8 cellular contexts compared by ENCODE assay signal in the genomic region with DNA sequence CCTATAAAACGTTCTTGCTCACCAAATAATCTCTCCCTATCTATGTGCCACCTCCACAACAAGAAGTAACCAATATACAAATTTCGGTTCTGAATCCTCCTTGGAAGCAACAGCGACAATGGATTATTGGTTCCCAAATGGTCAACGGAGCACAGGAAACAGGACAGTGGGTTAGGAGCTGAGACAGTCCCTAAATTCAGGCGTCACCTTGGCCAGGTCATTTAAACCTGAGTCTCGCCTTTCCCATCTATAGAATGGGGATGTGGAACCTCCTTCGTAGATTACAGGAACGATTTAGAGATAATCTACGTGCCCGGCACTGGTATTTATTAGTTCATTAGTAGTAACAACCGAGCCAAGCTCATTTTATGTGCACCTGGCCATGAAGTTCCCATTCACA. TPM values are rescaled to one million over a fixed set of nuclear protein-coding genes. Genes with fewer than 3 reads are reported as not detected.
DNase-seq lines count a peak whose midpoint lies in the region; ATAC-seq and TF ChIP-seq lines count a peak whose summit lies in the region.

No MANE protein-coding gene starts in this region.

- WGBS in SK-N-SH (ENCODE audit: low lambda C conversion rate): 86% methylated on average over 11 of the region's 11 CpGs

- H3K9ac ChIP-seq in SK-N-SH (peak overlapping the region; percentile 90), iPS-15b (ENCODE audit: low read depth, low read length) (no peak overlapping the region)

- no peak for TF ChIP-seq EP300 in SK-N-SH (IDR thresholded peaks at IDR 0.05; ENCODE audit: borderline replicate concordance in 1 of 2, low read depth in 1 of 2, low read length in 1 of 2)

- no peaks in the 10 kb centered on the region for H3K27me3 Mint-ChIP-seq in activated CD4-positive, alpha-beta memory T cell treated with anti-CD3 and anti-CD28 coated beads for 36 hours
- no peaks in the 10 kb centered on the region for H3K27me3 Mint-ChIP-seq in stimulated activated memory B cell treated with anti-CD40 and anti-IgM and Interleukin-4, amounts not matched to agents 10 μg/mL and 1 μg/mL and 100 μg/mL, for 72 hours

- H3K4me3 ChIP-seq in SK-N-SH (ENCODE audit: low read depth in 2 of 2, low read length in 1 of 2) (peak overlapping the region; percentile 75 to 84), iPS-15b (ENCODE audit: low read depth, low read length) (peak overlapping the region; percentile 62)

- POLR2A ChIA-PET in SK-N-SH (lab: Yijun Ruan, JAX): no interaction called here
- POLR2A ChIA-PET in activated CD4-positive, alpha-beta memory T cell treated with anti-CD3 and anti-CD28 coated beads for 36 hours (lab: Charles Lee): interaction anchor here (0.7 to 1.2 kb wide), 2 partner anchors 91 to 858 kb away, joined by 3 read pairs; no protein-coding TSS in a partner anchor

- H3K9me3 Mint-ChIP-seq in activated CD4-positive, alpha-beta memory T cell treated with anti-CD3 and anti-CD28 coated beads for 36 hours: no peaks in the 10 kb centered on the region
- no peaks in the 10 kb centered on the region for H3K9me3 Mint-ChIP-seq in stimulated activated memory B cell treated with anti-CD40 and anti-IgM and Interleukin-4, amounts not matched to agents 10 μg/mL and 1 μg/mL and 100 μg/mL, for 72 hours

- H3K79me2 ChIP-seq in SK-N-SH (ENCODE audit: insufficient read depth): peaks cover 59% of the 10 kb centered on the region

- H3F3A ChIP-seq in SK-N-SH (replicated peaks; ENCODE audit: insufficient read depth): no peaks in the 10 kb centered on the region

- H3K4me1 ChIP-seq in SK-N-SH (ENCODE audit: control insufficient read depth in 1 of 2, insufficient read depth in 2 of 2, low read depth in 1 of 2, low read length in 1 of 2): peaks cover 5 to 11% of the 10 kb centered on the region in 2 experiments; a peak in 2 of 4 replicates
- no peaks in the 10 kb centered on the region for H3K4me1 ChIP-seq in iPS-15b (ENCODE audit: control insufficient read depth, insufficient read depth, low read length)

- H3K27me3 ChIP-seq in SK-N-SH (ENCODE audit: insufficient read depth) (no peaks in the 10 kb centered on the region), iPS-15b (ENCODE audit: control insufficient read depth, insufficient read depth, low read length) (peaks cover 7% of the 10 kb centered on the region)

- H3K36me3 Mint-ChIP-seq in activated CD4-positive, alpha-beta memory T cell treated with anti-CD3 and anti-CD28 coated beads for 36 hours: peaks cover 3% of the 10 kb centered on the region
- H3K36me3 Mint-ChIP-seq in stimulated activated memory B cell treated with anti-CD40 and anti-IgM and Interleukin-4, amounts not matched to agents 10 μg/mL and 1 μg/mL and 100 μg/mL, for 72 hours: peaks cover 18% of the 10 kb centered on the region

- H3K4me1 Mint-ChIP-seq in activated CD4-positive, alpha-beta memory T cell treated with anti-CD3 and anti-CD28 coated beads for 36 hours (ENCODE audit: low read depth): peaks cover 13% of the 10 kb centered on the region
- peaks cover 36% of the 10 kb centered on the region for H3K4me1 Mint-ChIP-seq in stimulated activated memory B cell treated with anti-CD40 and anti-IgM and Interleukin-4, amounts not matched to agents 10 μg/mL and 1 μg/mL and 100 μg/mL, for 72 hours

- H3K4me3 Mint-ChIP-seq in activated CD4-positive, alpha-beta memory T cell treated with anti-CD3 and anti-CD28 coated beads for 36 hours: peak overlapping the region; percentile 76
- H3K4me3 Mint-ChIP-seq in stimulated activated memory B cell treated with anti-CD40 and anti-IgM and Interleukin-4, amounts not matched to agents 10 μg/mL and 1 μg/mL and 100 μg/mL, for 72 hours: peak overlapping the region; percentile 93

- H3K27ac Mint-ChIP-seq in activated CD4-positive, alpha-beta memory T cell treated with anti-CD3 and anti-CD28 coated beads for 36 hours: no peak overlapping the region
- peak overlapping the region; percentile 91 for H3K27ac Mint-ChIP-seq in stimulated activated memory B cell treated with anti-CD40 and anti-IgM and Interleukin-4, amounts not matched to agents 10 μg/mL and 1 μg/mL and 100 μg/mL, for 72 hours

- H2AFZ ChIP-seq in SK-N-SH (ENCODE audit: low read depth): no peak overlapping the region

- H3K9me3 ChIP-seq in SK-N-SH (no peaks in the 10 kb centered on the region), iPS-15b (ENCODE audit: control insufficient read depth, insufficient read depth, low read length) (no peaks in the 10 kb centered on the region)

- H3K27ac ChIP-seq in SK-N-SH (ENCODE audit: low read depth in 2 of 2, low read length in 1 of 2): no peak overlapping the region

- CTCF ChIA-PET in SK-N-SH (lab: Yijun Ruan, JAX): no interaction called here
- CTCF ChIA-PET in activated CD4-positive, alpha-beta memory T cell treated with anti-CD3 and anti-CD28 coated beads for 36 hours (lab: Charles Lee): no interaction called here

- H3K36me3 ChIP-seq in SK-N-SH (replicated peaks in 1 of 2; ENCODE audit: control insufficient read depth in 1 of 2, insufficient read depth in 2 of 2, low read length in 1 of 2) (peaks cover 0 to 5% of the 10 kb centered on the region in 2 experiments), iPS-15b (ENCODE audit: control insufficient read depth, insufficient read depth, low read length) (no peaks in the 10 kb centered on the region)

- H3K4me2 ChIP-seq in SK-N-SH: peak overlapping the region; percentile 82

- TF ChIP-seq RAD21 in SK-N-SH (IDR thresholded peaks at IDR 0.05; ENCODE audit: low read length): no peak

- intact Hi-C loops in activated CD4-positive, alpha-beta memory T cell treated with anti-CD3 and anti-CD28 coated beads for 36 hours (cut with micrococcal nuclease): loop anchor here (2.0 kb wide), 1 partner anchor 125 kb away; a partner anchor contains a TSS
- intact Hi-C loops in head of caudate nucleus (cut with DNase I): no loop called here

- no peaks in the 10 kb centered on the region for H3K9me2 ChIP-seq in SK-N-SH

- DNase-seq in SK-N-SH (no peak), head of caudate nucleus (no peak), NCI-H1436 (lab: John Stamatoyannopoulos, UW) (no peak), HUDEP-2 (lab: John Stamatoyannopoulos, UW; ENCODE audit: unreplicated experiment in 76 of 76) (no peak)
- DNase-seq in activated CD4-positive, alpha-beta memory T cell treated with anti-CD3 and anti-CD28 coated beads for 36 hours: no peak

- TF ChIP-seq CTCF in SK-N-SH (IDR thresholded peaks at IDR 0.05): no peak

- no peak for ATAC-seq in SK-N-SH treated with all-trans-retinoic acid at 6 μM for 48 hours
- no peak for ATAC-seq in stimulated activated memory B cell treated with anti-CD40 and anti-IgM and Interleukin-4, amounts not matched to agents 10 μg/mL and 1 μg/mL and 100 μg/mL, for 72 hours

- H4K20me1 ChIP-seq in SK-N-SH (ENCODE audit: insufficient read depth): peaks cover 19% of the 10 kb centered on the region

TF ChIP-seq in SK-N-SH, 30 proteins besides CTCF, POLR2A, EP300 and RAD21 (continues in another document):
- TF ChIP-seq RXRA (IDR thresholded peaks at IDR 0.05; ENCODE audit: borderline replicate concordance, low read depth) (no peak), SIN3A (IDR thresholded peaks at IDR 0.05; ENCODE audit: borderline replicate concordance, low read depth, low read length) (no peak), SMC3 (IDR thresholded peaks at IDR 0.05; ENCODE audit: low read depth, low read length) (no peak), ELF1 (IDR thresholded peaks at IDR 0.05) (no peak), MXI1 (IDR thresholded peaks at IDR 0.05; ENCODE audit: low read depth, low read length) (no peak), NRF1 (IDR thresholded peaks at IDR 0.05; ENCODE audit: low read depth, low read length) (no peak)
- TF ChIP-seq, protein P1, sequence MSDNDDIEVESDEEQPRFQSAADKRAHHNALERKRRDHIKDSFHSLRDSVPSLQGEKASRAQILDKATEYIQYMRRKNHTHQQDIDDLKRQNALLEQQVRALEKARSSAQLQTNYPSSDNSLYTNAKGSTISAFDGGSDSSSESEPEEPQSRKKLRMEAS (IDR thresholded peaks at IDR 0.05; ENCODE audit: low read depth): no peak
- TF ChIP-seq, protein P2, sequence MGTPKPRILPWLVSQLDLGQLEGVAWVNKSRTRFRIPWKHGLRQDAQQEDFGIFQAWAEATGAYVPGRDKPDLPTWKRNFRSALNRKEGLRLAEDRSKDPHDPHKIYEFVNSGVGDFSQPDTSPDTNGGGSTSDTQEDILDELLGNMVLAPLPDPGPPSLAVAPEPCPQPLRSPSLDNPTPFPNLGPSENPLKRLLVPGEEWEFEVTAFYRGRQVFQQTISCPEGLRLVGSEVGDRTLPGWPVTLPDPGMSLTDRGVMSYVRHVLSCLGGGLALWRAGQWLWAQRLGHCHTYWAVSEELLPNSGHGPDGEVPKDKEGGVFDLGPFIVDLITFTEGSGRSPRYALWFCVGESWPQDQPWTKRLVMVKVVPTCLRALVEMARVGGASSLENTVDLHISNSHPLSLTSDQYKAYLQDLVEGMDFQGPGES (IDR thresholded peaks at IDR 0.05; ENCODE audit: low read depth, low read length): no peak

TF ChIP-seq in SK-N-SH treated with all-trans-retinoic acid at 6 μM for 48 hours, 23 proteins besides CTCF, POLR2A, EP300 and RAD21 (continues in another document):
- TF ChIP-seq ZNF8 (CRISPR knock-in tag; IDR thresholded peaks at IDR 0.05) (no peak), CSDC2 (CRISPR knock-in tag; IDR thresholded peaks at IDR 0.05) (no peak), ZFP3 (CRISPR knock-in tag; IDR thresholded peaks at IDR 0.05) (no peak), ZFP30 (CRISPR knock-in tag; IDR thresholded peaks at IDR 0.05) (no peak), OSR1 (CRISPR knock-in tag; IDR thresholded peaks at IDR 0.05) (no peak)
- TF ChIP-seq, protein P3, sequence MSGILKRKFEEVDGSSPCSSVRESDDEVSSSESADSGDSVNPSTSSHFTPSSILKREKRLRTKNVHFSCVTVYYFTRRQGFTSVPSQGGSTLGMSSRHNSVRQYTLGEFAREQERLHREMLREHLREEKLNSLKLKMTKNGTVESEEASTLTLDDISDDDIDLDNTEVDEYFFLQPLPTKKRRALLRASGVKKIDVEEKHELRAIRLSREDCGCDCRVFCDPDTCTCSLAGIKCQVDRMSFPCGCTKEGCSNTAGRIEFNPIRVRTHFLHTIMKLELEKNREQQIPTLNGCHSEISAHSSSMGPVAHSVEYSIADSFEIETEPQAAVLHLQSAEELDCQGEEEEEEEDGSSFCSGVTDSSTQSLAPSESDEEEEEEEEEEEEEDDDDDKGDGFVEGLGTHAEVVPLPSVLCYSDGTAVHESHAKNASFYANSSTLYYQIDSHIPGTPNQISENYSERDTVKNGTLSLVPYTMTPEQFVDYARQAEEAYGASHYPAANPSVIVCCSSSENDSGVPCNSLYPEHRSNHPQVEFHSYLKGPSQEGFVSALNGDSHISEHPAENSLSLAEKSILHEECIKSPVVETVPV (CRISPR knock-in tag; IDR thresholded peaks at IDR 0.05): no peak

RNA-seq across cellular contexts. Expression of a gene that starts 1.1 kb away (rescaled TPM):
- polyA plus RNA-seq in SK-N-SH (2012; rRNA removed): 11.0 and 12.5 TPM in 2 replicates
- polyA plus RNA-seq in SK-N-SH (2012; cell fraction: cytosol; rRNA removed): 11.2 and 11.3 TPM in 2 replicates
- polyA plus RNA-seq in SK-N-SH (2012; cell fraction: nucleus; rRNA removed): 20.5 and 29.5 TPM in 2 replicates
- 1 to 10 TPM; 6.8 to 7.5 TPM for total RNA-seq in activated CD4-positive, alpha-beta memory T cell treated with anti-CD3 and anti-CD28 coated beads for 36 hours
